Comparison of ENCODE assay signal across 9 cellular contexts in genomic region chr6:45156075-45156474, GRCh38.
DNase-seq lines count a peak whose midpoint lies in the region; ATAC-seq and TF ChIP-seq lines count a peak whose summit lies in the region.
"Had no signal": no experiment of that assay in that cellular context is flagged by ENCODE, and none has a peak within 500 bp of the region (broad histone marks: within the 10 kb centered on the region; RNA-seq: fewer than 3 reads in every experiment).

No MANE protein-coding gene starts in this region.

- H3K36me3 Mint-ChIP-seq in activated naive CD8-positive, alpha-beta T cell treated with anti-CD3 and anti-CD28 coated beads, Interleukin-2, amount 10 ng/mL, durations not matched to agents 7 days and 5 days = peaks cover 28% of the 10 kb centered on the region

- no peak for DNase-seq in activated naive CD8-positive, alpha-beta T cell treated with anti-CD3 and anti-CD28 coated beads, Interleukin-2, amount 10 ng/mL, durations not matched to agents 7 days and 5 days
- no peak for DNase-seq in NCI-H526 treated with DMSO at 0.1 percent for 48 hours (lab: John Stamatoyannopoulos, UW)
- DNase-seq in uterus = no peak
- no peak for DNase-seq in HT-29 (ENCODE audit: low spot score)

- peaks cover 22% of the 10 kb centered on the region for H3K4me1 Mint-ChIP-seq in activated naive CD8-positive, alpha-beta T cell treated with anti-CD3 and anti-CD28 coated beads, Interleukin-2, amount 10 ng/mL, durations not matched to agents 7 days and 5 days

- no peak for TF ChIP-seq POLR2A in uterus (IDR thresholded peaks at IDR 0.05)
- no peak for TF ChIP-seq POLR2A in gastroesophageal sphincter (IDR thresholded peaks at IDR 0.05)

- H3K27me3 Mint-ChIP-seq in activated naive CD8-positive, alpha-beta T cell treated with anti-CD3 and anti-CD28 coated beads, Interleukin-2, amount 10 ng/mL, durations not matched to agents 7 days and 5 days = no peaks in the 10 kb centered on the region

- H3K4me3 ChIP-seq in uterus (no peak overlapping the region), gastroesophageal sphincter (no peak overlapping the region)
- H3K4me3 ChIP-seq: thoracic aorta had no signal

- H3K9me3 ChIP-seq in uterus (no peaks in the 10 kb centered on the region), gastroesophageal sphincter (no peaks in the 10 kb centered on the region)
- H3K9me3 ChIP-seq: thoracic aorta had no signal

- POLR2A ChIA-PET in activated naive CD8-positive, alpha-beta T cell treated with anti-CD3 and anti-CD28 coated beads, Interleukin-2, amount 10 ng/mL, durations not matched to agents 7 days and 5 days (lab: Charles Lee) = interaction anchor here (1.3 kb wide), 1 partner anchor 154 kb away, joined by 5 read pairs; no protein-coding TSS in a partner anchor

- TF ChIP-seq CTCF in uterus (IDR thresholded peaks at IDR 0.05) (no peak), gastroesophageal sphincter (IDR thresholded peaks at IDR 0.05) (no peak)

- H3K27me3 ChIP-seq in uterus = no peaks in the 10 kb centered on the region
- H3K27me3 ChIP-seq in gastroesophageal sphincter = no peaks in the 10 kb centered on the region

- H3K36me3 ChIP-seq in uterus (no peaks in the 10 kb centered on the region), gastroesophageal sphincter (no peaks in the 10 kb centered on the region)
- H3K36me3 ChIP-seq: thoracic aorta had no signal

- H3K27ac ChIP-seq in uterus = no peak overlapping the region
- H3K27ac ChIP-seq in gastroesophageal sphincter = no peak overlapping the region
- H3K27ac ChIP-seq: thoracic aorta had no signal

- H3K27ac Mint-ChIP-seq in activated naive CD8-positive, alpha-beta T cell treated with anti-CD3 and anti-CD28 coated beads, Interleukin-2, amount 10 ng/mL, durations not matched to agents 7 days and 5 days = peak overlapping the region; percentile 73

- ATAC-seq in GM18520 (IDR thresholded peaks at IDR 0.05; ENCODE audit: unreplicated experiment) (peak; percentile 98), GM21390 (IDR thresholded peaks at IDR 0.05; ENCODE audit: unreplicated experiment) (peak; percentile 100), HG03196 (IDR thresholded peaks at IDR 0.05; ENCODE audit: unreplicated experiment) (peak; percentile 97), gastroesophageal sphincter (no peak)
- ATAC-seq in activated naive CD8-positive, alpha-beta T cell treated with anti-CD3 and anti-CD28 coated beads, Interleukin-2, amount 10 ng/mL, durations not matched to agents 7 days and 5 days (ENCODE audit: low read depth) = peak; percentile 93

- no peak overlapping the region for H3K4me3 Mint-ChIP-seq in activated naive CD8-positive, alpha-beta T cell treated with anti-CD3 and anti-CD28 coated beads, Interleukin-2, amount 10 ng/mL, durations not matched to agents 7 days and 5 days

- no peaks in the 10 kb centered on the region for H3K4me1 ChIP-seq in uterus
- H3K4me1 ChIP-seq in gastroesophageal sphincter = no peaks in the 10 kb centered on the region

- WGBS in gastroesophageal sphincter (ENCODE audit: low coverage in 1 of 2), 2 donors = 46 to 75% methylated on average over 2 of the region's 2 CpGs

- H3K9me3 Mint-ChIP-seq in activated naive CD8-positive, alpha-beta T cell treated with anti-CD3 and anti-CD28 coated beads, Interleukin-2, amount 10 ng/mL, durations not matched to agents 7 days and 5 days = peaks cover 13% of the 10 kb centered on the region

- intact Hi-C loops in uterus (cut with DNase I; ENCODE audit: low total_unique reads) = no loop called here

- TF ChIP-seq EP300 in gastroesophageal sphincter (IDR thresholded peaks at IDR 0.05) = no peak
